16 cellular contexts compared by ENCODE assay signal in the genomic region with DNA sequence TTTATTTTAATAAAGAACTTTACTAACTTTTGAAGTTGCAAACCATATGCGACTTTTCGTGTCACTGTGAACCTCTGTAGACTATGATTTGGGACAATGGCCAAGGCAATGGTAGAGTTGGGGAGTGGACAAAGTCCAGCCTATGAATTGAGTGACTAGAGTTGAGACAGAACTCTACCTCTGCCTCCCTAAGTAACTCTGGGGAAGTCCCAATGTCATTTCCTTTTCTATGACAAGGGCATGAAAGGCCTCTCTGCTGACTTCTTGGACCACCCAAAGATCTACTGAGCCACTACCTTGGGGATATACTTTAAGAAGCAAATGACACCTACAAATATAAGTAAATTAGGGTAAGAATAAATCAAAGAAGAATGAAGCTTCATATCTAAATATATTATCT. TPM values are rescaled to one million over a fixed set of nuclear protein-coding genes. Genes with fewer than 3 reads are reported as not detected.
"Had no signal": no experiment of that assay in that cellular context is flagged by ENCODE, and none has a peak within 500 bp of the region (broad histone marks: within the 10 kb centered on the region; RNA-seq: fewer than 3 reads in every experiment).

No MANE protein-coding gene starts in this region.

- H3K4me3 Mint-ChIP-seq: activated naive CD8-positive, alpha-beta T cell treated with anti-CD3 and anti-CD28 coated beads, Interleukin-2, amount 10 ng/mL, durations not matched to agents 7 days and 5 days; natural killer cell; type B pancreatic cell had no signal

- H3K27ac Mint-ChIP-seq: activated naive CD8-positive, alpha-beta T cell treated with anti-CD3 and anti-CD28 coated beads, Interleukin-2, amount 10 ng/mL, durations not matched to agents 7 days and 5 days; natural killer cell; type B pancreatic cell had no signal

- H3K36me3 Mint-ChIP-seq: natural killer cell had no signal

- H3K4me3 ChIP-seq: ascending aorta, dorsolateral prefrontal cortex, mucosa of descending colon, skin epidermis had no signal

- DNase-seq: activated CD4-positive, alpha-beta T cell treated with anti-CD3 and anti-CD28 coated beads, Interleukin-2, amount 50 U/mL, for 4 hours; activated gamma-delta T cell treated with Interleukin-2 at 50 U/mL for 16 hours; activated naive CD8-positive, alpha-beta T cell treated with anti-CD3 and anti-CD28 coated beads, Interleukin-2, amount 10 ng/mL, durations not matched to agents 7 days and 5 days; activated T-cell treated with anti-CD3 and anti-CD28 coated beads, Interleukin-2, amount 50 U/mL, for 48 hours; dorsolateral prefrontal cortex; mammary epithelial cell; mucosa of descending colon; natural killer cell; posterior cingulate gyrus; substantia nigra had no signal

- H3K9me3 ChIP-seq: ascending aorta, mucosa of descending colon had no signal

- H3K9me3 Mint-ChIP-seq: activated naive CD8-positive, alpha-beta T cell treated with anti-CD3 and anti-CD28 coated beads, Interleukin-2, amount 10 ng/mL, durations not matched to agents 7 days and 5 days; natural killer cell; type B pancreatic cell had no signal

- H3K4me1 Mint-ChIP-seq: natural killer cell had no signal

- H3K27me3 ChIP-seq: ascending aorta, dorsolateral prefrontal cortex had no signal

- H3K27me3 Mint-ChIP-seq: activated naive CD8-positive, alpha-beta T cell treated with anti-CD3 and anti-CD28 coated beads, Interleukin-2, amount 10 ng/mL, durations not matched to agents 7 days and 5 days; type B pancreatic cell had no signal

- ATAC-seq: esophagus mucosa, mucosa of descending colon, natural killer cell had no signal

RNA-seq across cellular contexts. Expression of a gene that starts 19.3 kb away (rescaled TPM):
- total RNA-seq: bronchial epithelial cell, fibroblast of villous mesenchyme had no signal
